ENCODE assay signal across 17 cellular contexts in genomic region chr13:27794921-27795717, GRCh38. TPM values are rescaled to one million over a fixed set of nuclear protein-coding genes. Genes with fewer than 3 reads are reported as not detected.
"Had no signal": no experiment of that assay in that cellular context is flagged by ENCODE, and none has a peak within 500 bp of the region (broad histone marks: within the 10 kb centered on the region; RNA-seq: fewer than 3 reads in every experiment).

No MANE protein-coding gene starts in this region.

- H3K36me3 ChIP-seq: neutrophil, right atrium auricular region, tibial artery had no signal

- ATAC-seq: activated CD4-positive, CD25-positive, alpha-beta regulatory T cell treated with anti-CD3 and anti-CD28 coated beads, Interleukin-2, amount 50 U/mL, for 24 hours; foreskin keratinocyte; left cardiac atrium had no signal

- DNase-seq: activated CD4-positive, alpha-beta T cell treated with anti-CD3 and anti-CD28 coated beads, Interleukin-2, amount 50 U/mL, for 1 hour; activated CD8-positive, alpha-beta memory T cell treated with anti-CD3 and anti-CD28 coated beads for 24 hours; activated naive CD4-positive, alpha-beta T cell; anterior cingulate cortex; effector CD8-positive, alpha-beta T cell; left cardiac atrium; stimulated activated CD4-positive, alpha-beta T cell treated with anti-CD3 and anti-CD28 coated beads, Interleukin-2, amount 100 ng/mL, for 48 hours; stimulated activated naive CD4-positive, alpha-beta T cell; T-helper 9 cell had no signal

- H3K4me1 ChIP-seq: foreskin keratinocyte had no signal

- H3K9me3 ChIP-seq: neutrophil, right atrium auricular region, tibial artery had no signal

- H3K27ac ChIP-seq: foreskin keratinocyte, neutrophil, right atrium auricular region, tibial artery had no signal

- H3K4me3 ChIP-seq: lung, right atrium auricular region, tibial artery had no signal

RNA-seq across cellular contexts. Expression of gene GSX1, which starts 2.8 kb away (rescaled TPM):
- total RNA-seq: foreskin keratinocyte, left cardiac atrium, lung, right atrium auricular region, skeletal muscle tissue, subcutaneous adipose tissue had no signal
